14 cellular contexts compared by ENCODE assay signal in genomic region chr2:239871481-239872435, GRCh38.
"Had no signal": no experiment of that assay in that cellular context is flagged by ENCODE, and none has a peak within 500 bp of the region (broad histone marks: within the 10 kb centered on the region; RNA-seq: fewer than 3 reads in every experiment).

No MANE protein-coding gene starts in this region.

- H3K27ac ChIP-seq: ovary, tibial artery had no signal

- H3K36me3 ChIP-seq: ovary, tibial artery had no signal

- H3K4me1 ChIP-seq: tibial artery had no signal

- DNase-seq: activated CD4-positive, alpha-beta T cell treated with anti-CD3 and anti-CD28 coated beads for 36 hours; activated effector memory CD4-positive, alpha-beta T cell treated with anti-CD3 and anti-CD28 coated beads, Interleukin-2, amount 50 U/mL, for 16 hours; activated T-cell treated with anti-CD3 and anti-CD28 coated beads, Interleukin-2, amount 50 U/mL, for 1 hour; effector CD4-positive, alpha-beta T cell; foreskin fibroblast; hypothalamus; nephron progenitor cell; ovary; stimulated activated CD4-positive, alpha-beta T cell treated with anti-CD3 and anti-CD28 coated beads, Interleukin-12 subunit alpha, Interleukin-12 subunit beta, amount 100 ng/mL, for 4 hours; T-helper 17 cell had no signal

- H3K4me3 ChIP-seq: ovary, tibial artery had no signal

- H3K9me3 ChIP-seq: ovary, tibial artery had no signal

- ATAC-seq: activated CD4-positive, alpha-beta T cell treated with anti-CD3 and anti-CD28 coated beads for 36 hours; activated naive CD4-positive, alpha-beta T cell treated with anti-CD3 and anti-CD28 coated beads, Interleukin-2, amount 50 U/mL, for 72 hours; stimulated activated memory B cell treated with anti-CD40 and anti-IgM and Interleukin-4, amounts not matched to agents 10 μg/mL and 1 μg/mL and 100 μg/mL, for 72 hours; T-helper 17 cell had no signal

- H3K27me3 ChIP-seq: ovary had no signal

- FAIRE-seq: endothelial cell of umbilical vein had no signal
